ENCODE assay signal across 11 cellular contexts in the genomic region with DNA sequence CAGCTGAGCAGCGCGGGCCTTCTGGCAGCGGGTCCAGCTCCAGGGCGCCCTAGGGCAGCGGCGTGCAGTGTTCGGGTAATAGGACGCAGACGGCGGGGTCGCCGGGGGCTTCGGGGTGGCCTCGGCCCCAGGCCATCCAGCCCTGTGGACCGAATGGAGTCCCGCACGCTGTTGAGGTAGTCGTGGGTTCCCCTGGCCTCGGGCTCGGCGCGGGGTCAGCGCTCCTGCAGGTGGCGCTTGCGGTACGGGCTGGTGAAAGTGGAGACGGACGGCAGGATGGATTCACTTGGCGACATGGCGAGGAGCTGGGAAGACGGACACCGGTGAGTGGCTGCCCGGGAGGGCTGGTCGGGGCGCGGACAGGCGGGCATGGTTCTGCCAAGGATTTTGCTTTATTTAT. TPM values are rescaled to one million over a fixed set of nuclear protein-coding genes. Genes with fewer than 3 reads are reported as not detected.
A peak's percentile ranks its signal among the peaks of the same experiment; 100 is the strongest.
DNase-seq lines count a peak whose midpoint lies in the region; ATAC-seq and TF ChIP-seq lines count a peak whose summit lies in the region.
"Not testable (repeated sequence)": the region's sequence is repeated elsewhere in the genome, so short reads cannot be mapped to it uniquely, and the experiment has no call there.
"Had no signal": no experiment of that assay in that cellular context is flagged by ENCODE, and none has a peak within 500 bp of the region (broad histone marks: within the 10 kb centered on the region; RNA-seq: fewer than 3 reads in every experiment).

No MANE protein-coding gene starts in this region.

- H3K27ac ChIP-seq in RWPE1, result not testable (repeated sequence)

- intact Hi-C loops in mucosa of descending colon (cut with DNase I, micrococcal nuclease), result not testable (repeated sequence)

- not testable (repeated sequence) for H3K36me3 Mint-ChIP-seq in activated naive CD8-positive, alpha-beta T cell treated with anti-CD3 and anti-CD28 coated beads, Interleukin-2, amount 10 ng/mL, durations not matched to agents 7 days and 5 days; endothelial cell (ENCODE audit: low read depth, unreplicated experiment)

- peaks cover 12% of the 10 kb centered on the region for H3K27me3 Mint-ChIP-seq in activated naive CD8-positive, alpha-beta T cell treated with anti-CD3 and anti-CD28 coated beads, Interleukin-2, amount 10 ng/mL, durations not matched to agents 7 days and 5 days
- H3K27me3 Mint-ChIP-seq in endothelial cell (ENCODE audit: unreplicated experiment), result not testable (repeated sequence)

- H3K27me3 ChIP-seq in BJ (ENCODE audit: control insufficient read depth, insufficient read depth, low read length); HAP-1 (ENCODE audit: low read depth): not testable (repeated sequence)

- not testable (repeated sequence) for H3K36me3 ChIP-seq in BJ (ENCODE audit: control insufficient read depth, insufficient read depth, low read length); HAP-1 (replicated peaks); mucosa of descending colon (ENCODE audit: low read depth)

- TF ChIP-seq CTCF in BJ (IDR thresholded peaks at IDR 0.05; ENCODE audit: insufficient read depth, low read depth, low read length) (peak; percentile 14; the same call in 1 of the 2 replicates), RWPE1 (conservative IDR thresholded peaks at IDR 0.05; ENCODE audit: low read depth) (peak; percentile 30)
- TF ChIP-seq CTCF in endothelial cell (IDR thresholded peaks at IDR 0.05; ENCODE audit: unreplicated experiment); mucosa of descending colon (IDR thresholded peaks at IDR 0.05): not testable (repeated sequence)

- H3K4me3 Mint-ChIP-seq in activated naive CD8-positive, alpha-beta T cell treated with anti-CD3 and anti-CD28 coated beads, Interleukin-2, amount 10 ng/mL, durations not matched to agents 7 days and 5 days; endothelial cell (ENCODE audit: unreplicated experiment): not testable (repeated sequence)

- CTCF ChIA-PET in BJ (lab: Yijun Ruan, JAX) (interaction anchor here (0.7 kb wide), 1 partner anchor 37 kb away, joined by 3 read pairs; no protein-coding TSS in a partner anchor), RWPE1 (lab: Yijun Ruan, JAX) (interaction anchor here (0.6 to 0.7 kb wide), 5 partner anchors 71 to 349 kb away, joined by 3 to 5 read pairs (median 3); no protein-coding TSS in a partner anchor)

- peak; percentile 33 for ATAC-seq in activated naive CD8-positive, alpha-beta T cell treated with anti-CD3 and anti-CD28 coated beads, Interleukin-2, amount 10 ng/mL, durations not matched to agents 7 days and 5 days (ENCODE audit: low read depth)
- ATAC-seq in mucosa of descending colon, result peak; percentile 77

- H3K9me3 Mint-ChIP-seq in activated naive CD8-positive, alpha-beta T cell treated with anti-CD3 and anti-CD28 coated beads, Interleukin-2, amount 10 ng/mL, durations not matched to agents 7 days and 5 days; endothelial cell (ENCODE audit: unreplicated experiment): not testable (repeated sequence)

- not testable (repeated sequence) for H3K4me3 ChIP-seq in BJ (ENCODE audit: low read depth, low read length); HAP-1; mucosa of descending colon

- H3K27ac Mint-ChIP-seq in activated naive CD8-positive, alpha-beta T cell treated with anti-CD3 and anti-CD28 coated beads, Interleukin-2, amount 10 ng/mL, durations not matched to agents 7 days and 5 days; endothelial cell (ENCODE audit: unreplicated experiment): not testable (repeated sequence)

- not testable (repeated sequence) for H3K9me3 ChIP-seq in HAP-1, mucosa of descending colon

- DNase-seq in BJ (ENCODE audit: low read depth); RWPE1 (ENCODE audit: low spot score): not testable (repeated sequence)
- peak; percentile 2 to 78 for DNase-seq in HAP-1 (ENCODE audit: low spot score in 2 of 2)
- DNase-seq in activated naive CD8-positive, alpha-beta T cell treated with anti-CD3 and anti-CD28 coated beads, Interleukin-2, amount 10 ng/mL, durations not matched to agents 7 days and 5 days, result peak; percentile 39
- DNase-seq in endothelial cell (ENCODE audit: low spot score), result peak; percentile 73
- peak; percentile 9 for DNase-seq in iPS DF 19.7 (ENCODE audit: low read depth, low spot score)
- DNase-seq in mucosa of descending colon, result peak; percentile 54 to 74 (median 62)
- peak; percentile 52 for DNase-seq in stimulated activated CD8-positive, alpha-beta memory T cell treated with anti-CD3 and anti-CD28 coated beads, Interleukin-4, amount 100 ng/mL, for 48 hours

- in situ Hi-C loops in HAP-1 (cut with MboI; ENCODE audit: low sequenced_read_pairs), result not testable (repeated sequence)

- not testable (repeated sequence) for H3K4me1 ChIP-seq in HAP-1; mucosa of descending colon (ENCODE audit: low read depth)

- not testable (repeated sequence) for H3K4me1 Mint-ChIP-seq in activated naive CD8-positive, alpha-beta T cell treated with anti-CD3 and anti-CD28 coated beads, Interleukin-2, amount 10 ng/mL, durations not matched to agents 7 days and 5 days; endothelial cell (ENCODE audit: unreplicated experiment)

- POLR2A ChIA-PET in BJ (lab: Charles Lee); RWPE1 (lab: Yijun Ruan, JAX; ENCODE audit: low non-redundant PET); activated naive CD8-positive, alpha-beta T cell treated with anti-CD3 and anti-CD28 coated beads, Interleukin-2, amount 10 ng/mL, durations not matched to agents 7 days and 5 days (lab: Charles Lee): not testable (repeated sequence)

RNA-seq across cellular contexts. Expression of a gene that starts 35.4 kb away (rescaled TPM):
- not detected in 2 replicates for polyA plus RNA-seq in BJ (2011; rRNA removed)
- polyA minus RNA-seq in BJ (2011; rRNA and poly(A)+ RNA removed), result not detected in 2 replicates
- not detected for total RNA-seq in activated naive CD8-positive, alpha-beta T cell treated with anti-CD3 and anti-CD28 coated beads, Interleukin-2, amount 10 ng/mL, durations not matched to agents 7 days and 5 days
- total RNA-seq in endothelial cell (ENCODE audit: unreplicated experiment) (not detected), mucosa of descending colon (not detected)
- total RNA-seq: LHCN-M2, pulmonary artery endothelial cell had no signal
- polyA plus RNA-seq: keratinocyte had no signal
